Comparison of ENCODE assay signal across 16 cellular contexts in genomic region chr14:98956616-98957015, GRCh38.
"Had no signal": no experiment of that assay in that cellular context is flagged by ENCODE, and none has a peak within 500 bp of the region (broad histone marks: within the 10 kb centered on the region; RNA-seq: fewer than 3 reads in every experiment).

No MANE protein-coding gene starts in this region.

- DNase-seq: activated CD4-positive, alpha-beta T cell treated with anti-CD3 and anti-CD28 coated beads, Interleukin-2, amount 10 ng/mL, durations not matched to agents 24 days and 14 days; activated CD4-positive, CD25-positive, alpha-beta regulatory T cell; amniotic stem cell; central memory CD4-positive, alpha-beta T cell; mesendoderm; occipital lobe; right lobe of liver; stimulated activated CD4-positive, alpha-beta T cell treated with anti-CD3 and anti-CD28 coated beads, Interleukin-1b, Interleukin-23, amount 100 ng/mL, for 48 hours; SW 1271; thyroid gland had no signal

- H3K36me3 Mint-ChIP-seq: activated naive CD4-positive, alpha-beta T cell treated with anti-CD3 and anti-CD28 coated beads, Interleukin-2, amount 50 U/mL, for 24 hours had no signal

- H3K27me3 Mint-ChIP-seq: activated CD4-positive, alpha-beta T cell treated with anti-CD3 and anti-CD28 coated beads, Interleukin-2, amount 10 ng/mL, durations not matched to agents 24 days and 14 days; activated naive CD4-positive, alpha-beta T cell treated with anti-CD3 and anti-CD28 coated beads, Interleukin-2, amount 50 U/mL, for 24 hours had no signal

- H3K27ac Mint-ChIP-seq: activated CD4-positive, alpha-beta T cell treated with anti-CD3 and anti-CD28 coated beads, Interleukin-2, amount 10 ng/mL, durations not matched to agents 24 days and 14 days; activated naive CD4-positive, alpha-beta T cell treated with anti-CD3 and anti-CD28 coated beads, Interleukin-2, amount 50 U/mL, for 24 hours; activated T-helper 2 cell treated with anti-CD3 and anti-CD28 coated beads, Interferon-gamma antibody, Interleukin-2, Interleukin-4, amounts not matched to agents 10 μg/mL and 5 μg/mL and 100 μg/mL, durations not matched to agents 14 hours and 24 hours and 36 hours; nephron had no signal

- H3K9me3 Mint-ChIP-seq: activated CD4-positive, alpha-beta T cell treated with anti-CD3 and anti-CD28 coated beads, Interleukin-2, amount 10 ng/mL, durations not matched to agents 24 days and 14 days; activated naive CD4-positive, alpha-beta T cell treated with anti-CD3 and anti-CD28 coated beads, Interleukin-2, amount 50 U/mL, for 24 hours; activated T-helper 2 cell treated with anti-CD3 and anti-CD28 coated beads, Interferon-gamma antibody, Interleukin-2, Interleukin-4, amounts not matched to agents 10 μg/mL and 5 μg/mL and 100 μg/mL, durations not matched to agents 14 hours and 24 hours and 36 hours; nephron had no signal

- H3K4me3 Mint-ChIP-seq: activated CD4-positive, alpha-beta T cell treated with anti-CD3 and anti-CD28 coated beads, Interleukin-2, amount 10 ng/mL, durations not matched to agents 24 days and 14 days; activated naive CD4-positive, alpha-beta T cell treated with anti-CD3 and anti-CD28 coated beads, Interleukin-2, amount 50 U/mL, for 24 hours; nephron had no signal

- H3K27ac ChIP-seq: colonic mucosa, prostate gland, right lobe of liver, thyroid gland, uterus had no signal

- H3K4me1 Mint-ChIP-seq: activated CD4-positive, alpha-beta T cell treated with anti-CD3 and anti-CD28 coated beads, Interleukin-2, amount 10 ng/mL, durations not matched to agents 24 days and 14 days had no signal
